Comparison of ENCODE assay signal across 11 cellular contexts in the genomic region with DNA sequence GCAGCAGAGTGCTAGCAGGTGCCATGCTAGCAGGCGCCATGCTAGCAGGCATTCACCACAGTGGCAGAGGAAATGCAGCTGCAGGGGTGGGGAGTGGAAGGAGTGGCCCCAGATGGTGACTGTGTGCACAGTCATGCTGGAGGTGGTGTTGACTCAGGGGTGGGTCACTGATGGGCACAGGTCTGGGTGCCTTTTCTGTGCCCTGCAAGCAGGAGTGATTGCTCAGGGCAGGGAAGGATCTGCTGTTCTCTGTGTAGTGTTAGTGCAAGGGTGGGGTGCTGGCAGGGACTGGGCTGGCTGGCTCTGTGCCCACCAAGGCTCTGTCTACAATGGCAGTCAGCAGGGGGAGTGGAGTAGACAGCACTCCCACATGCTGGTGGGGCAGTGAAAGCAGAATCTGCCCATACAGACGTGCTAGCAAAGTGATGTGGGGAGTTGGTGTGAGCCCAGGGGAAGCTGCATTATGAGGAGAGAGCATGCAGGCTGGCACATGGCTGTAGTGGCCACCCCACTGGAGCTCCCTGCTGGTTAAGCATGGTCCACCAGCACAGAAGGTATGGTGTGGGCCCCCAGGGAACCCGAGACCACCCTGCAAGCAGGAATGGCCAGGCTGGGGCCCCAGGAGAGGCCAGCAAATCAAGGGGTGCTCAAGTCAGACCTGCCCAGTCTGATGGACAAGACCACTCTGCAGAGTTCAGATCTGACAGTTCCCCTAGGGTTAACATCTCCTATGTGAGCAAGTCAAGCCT. TPM values are rescaled to one million over a fixed set of nuclear protein-coding genes. Genes with fewer than 3 reads are reported as not detected.
DNase-seq lines count a peak whose midpoint lies in the region; ATAC-seq and TF ChIP-seq lines count a peak whose summit lies in the region.
"Had no signal": no experiment of that assay in that cellular context is flagged by ENCODE, and none has a peak within 500 bp of the region (broad histone marks: within the 10 kb centered on the region; RNA-seq: fewer than 3 reads in every experiment).

No MANE protein-coding gene starts in this region.

- no peak overlapping the region for H3K4me3 Mint-ChIP-seq in CD8-positive, alpha-beta T cell
- H3K4me3 Mint-ChIP-seq: natural killer cell treated with Interleukin-12 subunit alpha and Interleukin-12 subunit beta and Interleukin-15 and Interleukin-18, amount 100 ng/mL, for 72 hours had no signal

- H3K9me3 Mint-ChIP-seq in CD8-positive, alpha-beta T cell = peaks cover 11% of the 10 kb centered on the region

- H3K27me3 ChIP-seq in right atrium auricular region = no peaks in the 10 kb centered on the region
- H3K27me3 ChIP-seq in esophagus (ENCODE audit: control insufficient read depth in 1 of 2, insufficient read depth in 2 of 2, low read length in 2 of 2) = no peaks in the 10 kb centered on the region
- H3K27me3 ChIP-seq in stomach = no peaks in the 10 kb centered on the region
- no peaks in the 10 kb centered on the region for H3K27me3 ChIP-seq in CD8-positive, alpha-beta T cell (ENCODE audit: insufficient read depth, low read length)
- H3K27me3 ChIP-seq: esophagus squamous epithelium had no signal

- no peak for TF ChIP-seq EP300 in stomach (IDR thresholded peaks at IDR 0.05)

- H3K36me3 ChIP-seq in right atrium auricular region (no peaks in the 10 kb centered on the region), esophagus (ENCODE audit: control insufficient read depth in 2 of 2, insufficient read depth in 2 of 2, low read length in 1 of 2) (peaks cover 0 to 3% of the 10 kb centered on the region in 2 donors), stomach (peaks cover 0 to 13% (median 10%) of the 10 kb centered on the region in 4 donors)
- H3K36me3 ChIP-seq in CD8-positive, alpha-beta T cell (ENCODE audit: insufficient read depth, low read length) = no peaks in the 10 kb centered on the region

- TF ChIP-seq CTCF in right atrium auricular region (IDR thresholded peaks at IDR 0.05) = no peak
- TF ChIP-seq CTCF in stomach (IDR thresholded peaks at IDR 0.05) = no peak
- no peak for TF ChIP-seq CTCF in CD8-positive, alpha-beta T cell (IDR thresholded peaks at IDR 0.05)

- no peak for TF ChIP-seq POLR2A in stomach (IDR thresholded peaks at IDR 0.05)

- no peaks in the 10 kb centered on the region for H3K27me3 Mint-ChIP-seq in CD8-positive, alpha-beta T cell (ENCODE audit: low read depth)
- H3K27me3 Mint-ChIP-seq: natural killer cell treated with Interleukin-12 subunit alpha and Interleukin-12 subunit beta and Interleukin-15 and Interleukin-18, amount 100 ng/mL, for 72 hours had no signal

- peak; percentile 50 for ATAC-seq in Right ventricle myocardium inferior
- no peak for ATAC-seq in HG03442 (IDR thresholded peaks at IDR 0.05; ENCODE audit: unreplicated experiment)
- no peak for ATAC-seq in CD8-positive, alpha-beta T cell
- ATAC-seq in GM18907 (IDR thresholded peaks at IDR 0.05; ENCODE audit: unreplicated experiment) = no peak

- H3K27ac Mint-ChIP-seq in CD8-positive, alpha-beta T cell = no peak overlapping the region
- H3K27ac Mint-ChIP-seq: natural killer cell treated with Interleukin-12 subunit alpha and Interleukin-12 subunit beta and Interleukin-15 and Interleukin-18, amount 100 ng/mL, for 72 hours had no signal

- peaks cover 60% of the 10 kb centered on the region for H3K36me3 Mint-ChIP-seq in CD8-positive, alpha-beta T cell

- CTCF ChIA-PET in CD8-positive, alpha-beta T cell (lab: Charles Lee) = interaction anchor here (0.7 to 1.3 kb wide), 3 partner anchors 14 to 268 kb away, joined by 3 to 4 read pairs (median 3); partner anchors contain the start of gene TSPYL1

- H3K27ac ChIP-seq in right atrium auricular region = no peak overlapping the region
- peak overlapping the region; percentile 2 to 15 for H3K27ac ChIP-seq in esophagus (ENCODE audit: low read depth in 2 of 2, low read length in 1 of 2)
- H3K27ac ChIP-seq in stomach = no peak overlapping the region
- H3K27ac ChIP-seq in CD8-positive, alpha-beta T cell (ENCODE audit: low read depth, low read length) = no peak overlapping the region

- DNase-seq in Right ventricle myocardium inferior (ENCODE audit: missing footprints) (peak; percentile 69), right atrium auricular region (ENCODE audit: low spot score) (no peak), NCI-H69 (lab: John Stamatoyannopoulos, UW) (peak; percentile 95), stomach (peak; percentile 64)
- DNase-seq in CD8-positive, alpha-beta T cell = no peak
- DNase-seq: esophagus squamous epithelium, NCI-H524 had no signal

- POLR2A ChIA-PET in CD8-positive, alpha-beta T cell (lab: Charles Lee) = no interaction called here

- peaks cover 40% of the 10 kb centered on the region for H3K4me1 Mint-ChIP-seq in CD8-positive, alpha-beta T cell (ENCODE audit: low read depth)

- H3K4me1 ChIP-seq in right atrium auricular region (no peaks in the 10 kb centered on the region), esophagus (ENCODE audit: control insufficient read depth in 2 of 2, insufficient read depth in 2 of 2, low read length in 1 of 2) (peaks cover 2 to 13% of the 10 kb centered on the region in 2 donors), stomach (peaks cover 0 to 15% (median 10%) of the 10 kb centered on the region in 4 donors)
- peaks cover 5% of the 10 kb centered on the region for H3K4me1 ChIP-seq in CD8-positive, alpha-beta T cell (ENCODE audit: insufficient read depth, low read length)

- WGBS in esophagus, 2 donors = 82 to 90% methylated on average over 3 of the region's 3 CpGs
- WGBS in stomach, 5 donors = 72 to 100% (median 78%) methylated on average over 1 to 3 of the region's 3 CpGs

- intact Hi-C loops in Right ventricle myocardium inferior (cut with DNase I) (loop anchor here (5.0 kb wide), 1 partner anchor 297 kb away; no protein-coding TSS in a partner anchor), stomach (cut with DNase I; ENCODE audit: low total_unique reads) (loop anchor here (10.0 kb wide), 1 partner anchor 270 kb away; no protein-coding TSS in a partner anchor)
- intact Hi-C loops in CD8-positive, alpha-beta T cell (cut with DNase I, micrococcal nuclease) = loop anchor here in 1 of 2 experiments (5.0 kb wide), 1 partner anchor 48 kb away; no protein-coding TSS in a partner anchor

- no peak overlapping the region for H3K4me3 ChIP-seq in right atrium auricular region
- no peak overlapping the region for H3K4me3 ChIP-seq in esophagus (ENCODE audit: low read depth in 1 of 2, low read length in 2 of 2)
- H3K4me3 ChIP-seq in stomach = no peak overlapping the region
- no peak overlapping the region for H3K4me3 ChIP-seq in CD8-positive, alpha-beta T cell (ENCODE audit: low read depth, low read length)
- H3K4me3 ChIP-seq: esophagus squamous epithelium had no signal

- H3K9me3 ChIP-seq in right atrium auricular region (peaks cover 0 to 10% of the 10 kb centered on the region in 2 donors), esophagus (ENCODE audit: control insufficient read depth in 2 of 2, insufficient read depth in 1 of 2, low read depth in 1 of 2, low read length in 1 of 2) (no peaks in the 10 kb centered on the region), stomach (peaks cover 0 to 12% (median 6%) of the 10 kb centered on the region in 4 donors)
- no peaks in the 10 kb centered on the region for H3K9me3 ChIP-seq in CD8-positive, alpha-beta T cell (ENCODE audit: low read length)

RNA-seq across cellular contexts. Expression of gene TSPYL4, which starts 11.4 kb away (rescaled TPM):
- total RNA-seq in Right ventricle myocardium inferior (27.4 TPM), right atrium auricular region (10 to 100 TPM; 29.2 to 34.5 TPM), stomach (10 to 100 TPM in 2 of 5 donors, 1 to 10 TPM in 3; 2.3 to 33.5 (median 8.7) TPM)
- polyA plus RNA-seq in esophagus (1 to 10 TPM; 6.4 to 7.9 TPM), stomach (10 to 100 TPM in 1 of 3 donors, 1 to 10 TPM in 2; 5.8 to 10.4 (median 9.5) TPM)
- 10 to 100 TPM; 51.0 to 51.6 TPM for total RNA-seq in CD8-positive, alpha-beta T cell

RNA-seq across cellular contexts. Expression of gene TSPYL1, which starts 14.5 kb away (rescaled TPM):
- 80.6 TPM for total RNA-seq in Right ventricle myocardium inferior
- 10 to 100 TPM; 79.3 to 87.5 TPM for total RNA-seq in right atrium auricular region
- 10 to 100 TPM; 11.9 to 24.3 TPM for polyA plus RNA-seq in esophagus
- 10 to 100 TPM in 4 of 5 donors, 1 to 10 TPM in 1; 2.9 to 77.1 (median 33.5) TPM for total RNA-seq in stomach
- 10 to 100 TPM; 19.6 to 30.7 (median 25.7) TPM for polyA plus RNA-seq in stomach
- total RNA-seq in CD8-positive, alpha-beta T cell = 100 to 1,000 TPM; 247 to 248 TPM

Comparison
In these comparisons a context has a peak if more than half of its experiments do, and no peak if none do; other contexts are left out.
1. DNase-seq: peak in Right ventricle myocardium inferior (single experiment), NCI-H69 (single experiment) and stomach (single experiment); none in right atrium auricular region (single experiment) and CD8-positive, alpha-beta T cell (0 of 7).
2. H3K27ac ChIP-seq: peak in esophagus (2 of 2); none in right atrium auricular region (0 of 2), stomach (0 of 5) and CD8-positive, alpha-beta T cell (single experiment).